Comparison of ENCODE assay signal across 12 cellular contexts in genomic region chr9:20321683-20322082, GRCh38.
DNase-seq lines count a peak whose midpoint lies in the region; ATAC-seq and TF ChIP-seq lines count a peak whose summit lies in the region.
"Had no signal": no experiment of that assay in that cellular context is flagged by ENCODE, and none has a peak within 500 bp of the region (broad histone marks: within the 10 kb centered on the region; RNA-seq: fewer than 3 reads in every experiment).

No MANE protein-coding gene starts in this region.

- no peak overlapping the region for H3K27ac ChIP-seq in esophagus muscularis mucosa (replicated peaks in 1 of 4)
- H3K27ac ChIP-seq: pancreas had no signal

- H3K4me1 ChIP-seq in esophagus muscularis mucosa = peaks cover 9 to 29% (median 22%) of the 10 kb centered on the region in 4 donors

- no peak for TF ChIP-seq CTCF in esophagus muscularis mucosa (IDR thresholded peaks at IDR 0.05)

- TF ChIP-seq POLR2A in esophagus muscularis mucosa (IDR thresholded peaks at IDR 0.05; ENCODE audit: low read depth) = no peak

- no peak for TF ChIP-seq EP300 in esophagus muscularis mucosa (IDR thresholded peaks at IDR 0.05)

- ATAC-seq in GM21381 (IDR thresholded peaks at IDR 0.05; ENCODE audit: unreplicated experiment) (no peak), HG03039 (IDR thresholded peaks at IDR 0.05; ENCODE audit: unreplicated experiment) (no peak), HG02588 (IDR thresholded peaks at IDR 0.05; ENCODE audit: unreplicated experiment) (no peak)
- ATAC-seq: pancreas had no signal

- no peaks in the 10 kb centered on the region for H3K27me3 ChIP-seq in esophagus muscularis mucosa
- H3K27me3 ChIP-seq: pancreas had no signal

- 73% methylated on average over 4 of the region's 4 CpGs for WGBS in esophagus muscularis mucosa

- DNase-seq in A172 (ENCODE audit: low spot score) (peak; percentile 28), MV-4-11 (lab: John Stamatoyannopoulos, UW) (peak; percentile 11), esophagus muscularis mucosa (ENCODE audit: extremely low spot score) (peak; percentile 55), NCI-H1105 (lab: John Stamatoyannopoulos, UW) (no peak)
- peak; percentile 33 for DNase-seq in activated T-cell treated with anti-CD3 and anti-CD28 coated beads, Interleukin-2, amount 50 U/mL, for 1 hour
- DNase-seq: C1 segment of cervical spinal cord, kidney glomerular epithelial cell, pancreas, T1000 had no signal

- intact Hi-C loops in esophagus muscularis mucosa (cut with DNase I) = no loop called here

- no peaks in the 10 kb centered on the region for H3K36me3 ChIP-seq in esophagus muscularis mucosa
- H3K36me3 ChIP-seq: pancreas had no signal

- H3K9me3 ChIP-seq in esophagus muscularis mucosa = no peaks in the 10 kb centered on the region
- H3K9me3 ChIP-seq: pancreas had no signal

- no peak overlapping the region for H3K4me3 ChIP-seq in esophagus muscularis mucosa
- H3K4me3 ChIP-seq: pancreas had no signal
